1 cellular context compared by ENCODE assay signal in genomic region chr2:17822452-17823117, GRCh38.
A peak's percentile ranks its signal among the peaks of the same experiment; 100 is the strongest.
TF ChIP-seq lines count a peak whose summit lies in the region.

No MANE protein-coding gene starts in this region.

TF ChIP-seq in GM12878, 131 proteins besides CTCF, POLR2A, EP300 and RAD21 (continues in another document):
- TF ChIP-seq MTA2 (IDR thresholded peaks at IDR 0.05; ENCODE audit: low read depth) (peak; percentile 53; the same call in 1 of the 2 replicates), NR2F1 (conservative IDR thresholded peaks at IDR 0.05) (peak; percentile 89), MEF2B (IDR thresholded peaks at IDR 0.05; ENCODE audit: partially characterized antibody, poor library complexity, severe bottlenecking) (peak; percentile 40), KAT2A (conservative IDR thresholded peaks at IDR 0.05; ENCODE audit: control insufficient read depth, low read depth, low read length) (no peak), NRF1 (conservative IDR thresholded peaks at IDR 0.05; ENCODE audit: low read depth, low read length) (no peak), TBL1XR1 (IDR thresholded peaks at IDR 0.05; ENCODE audit: low read depth, low read length) (no peak), BACH1 (IDR thresholded peaks at IDR 0.05; ENCODE audit: borderline replicate concordance) (no peak), BMI1 (IDR thresholded peaks at IDR 0.05; ENCODE audit: borderline replicate concordance) (no peak), GABPA (IDR thresholded peaks at IDR 0.05; ENCODE audit: low read depth) (no peak), BRCA1 (IDR thresholded peaks at IDR 0.05; ENCODE audit: low read depth, low read length) (no peak), CHD4 (IDR thresholded peaks at IDR 0.05) (no peak), SIN3A (IDR thresholded peaks at IDR 0.05; ENCODE audit: low read depth, low read length) (no peak), ZNF384 (IDR thresholded peaks at IDR 0.05; ENCODE audit: borderline replicate concordance, low read depth, low read length) (0 out of 2 replicates have a peak, but pooled peaks have one; percentile 24), TARDBP (IDR thresholded peaks at IDR 0.05; ENCODE audit: borderline replicate concordance) (no peak), WRNIP1 (IDR thresholded peaks at IDR 0.05; ENCODE audit: borderline replicate concordance, low read depth, low read length) (no peak), ZBTB40 (IDR thresholded peaks at IDR 0.05; ENCODE audit: borderline replicate concordance) (no peak; the same call in 1 of the 2 replicates), BCL11A (IDR thresholded peaks at IDR 0.05; ENCODE audit: low read depth, low read length) (no peak), RB1 (IDR thresholded peaks at IDR 0.05; ENCODE audit: borderline replicate concordance) (no peak), NR2C2 (IDR thresholded peaks at IDR 0.05; ENCODE audit: borderline replicate concordance, control insufficient read depth, insufficient read length, low read depth) (no peak), MAX (IDR thresholded peaks at IDR 0.05; ENCODE audit: low read depth, low read length) (no peak), POLR2AphosphoS2 (IDR thresholded peaks at IDR 0.05; ENCODE audit: low read depth, low read length) (no peak), ZZZ3 (IDR thresholded peaks at IDR 0.05; ENCODE audit: control insufficient read depth, insufficient read length, low read depth) (no peak), ATF7 (IDR thresholded peaks at IDR 0.05; ENCODE audit: low read depth) (no peak), ZNF274 (IDR thresholded peaks at IDR 0.05; ENCODE audit: insufficient read depth, insufficient read length) (no peak), TCF7 (IDR thresholded peaks at IDR 0.05; ENCODE audit: borderline replicate concordance) (no peak), STAT1 (conservative IDR thresholded peaks at IDR 0.05) (no peak), PAX5 (IDR thresholded peaks at IDR 0.05; ENCODE audit: borderline replicate concordance, low read depth, low read length) (peak; percentile 17; the same call in 1 of the 2 replicates), SKIL (IDR thresholded peaks at IDR 0.05; ENCODE audit: low read depth, poor library complexity, severe bottlenecking) (no peak), DPF2 (IDR thresholded peaks at IDR 0.05) (peak; percentile 9; the same call in 1 of the 2 replicates), POU2F2 (IDR thresholded peaks at IDR 0.05; ENCODE audit: borderline replicate concordance, low read depth, low read length) (no peak), YBX1 (IDR thresholded peaks at IDR 0.05) (no peak), HDAC2 (IDR thresholded peaks at IDR 0.05) (no peak), PML (IDR thresholded peaks at IDR 0.05; ENCODE audit: low read length) (no peak), KLF5 (IDR thresholded peaks at IDR 0.05; ENCODE audit: partially characterized antibody) (no peak), MEF2A (IDR thresholded peaks at IDR 0.05; ENCODE audit: insufficient read depth, low read depth, low read length) (no peak), TCF3 (IDR thresholded peaks at IDR 0.05; ENCODE audit: borderline replicate concordance, insufficient read depth, low read depth, low read length) (no peak), SRF (IDR thresholded peaks at IDR 0.05; ENCODE audit: low read depth in 2 of 2, low read length in 2 of 2) (no peak), SIX5 (IDR thresholded peaks at IDR 0.05; ENCODE audit: low read depth, low read length, severe bottlenecking) (no peak)
- TF ChIP-seq, protein P1, sequence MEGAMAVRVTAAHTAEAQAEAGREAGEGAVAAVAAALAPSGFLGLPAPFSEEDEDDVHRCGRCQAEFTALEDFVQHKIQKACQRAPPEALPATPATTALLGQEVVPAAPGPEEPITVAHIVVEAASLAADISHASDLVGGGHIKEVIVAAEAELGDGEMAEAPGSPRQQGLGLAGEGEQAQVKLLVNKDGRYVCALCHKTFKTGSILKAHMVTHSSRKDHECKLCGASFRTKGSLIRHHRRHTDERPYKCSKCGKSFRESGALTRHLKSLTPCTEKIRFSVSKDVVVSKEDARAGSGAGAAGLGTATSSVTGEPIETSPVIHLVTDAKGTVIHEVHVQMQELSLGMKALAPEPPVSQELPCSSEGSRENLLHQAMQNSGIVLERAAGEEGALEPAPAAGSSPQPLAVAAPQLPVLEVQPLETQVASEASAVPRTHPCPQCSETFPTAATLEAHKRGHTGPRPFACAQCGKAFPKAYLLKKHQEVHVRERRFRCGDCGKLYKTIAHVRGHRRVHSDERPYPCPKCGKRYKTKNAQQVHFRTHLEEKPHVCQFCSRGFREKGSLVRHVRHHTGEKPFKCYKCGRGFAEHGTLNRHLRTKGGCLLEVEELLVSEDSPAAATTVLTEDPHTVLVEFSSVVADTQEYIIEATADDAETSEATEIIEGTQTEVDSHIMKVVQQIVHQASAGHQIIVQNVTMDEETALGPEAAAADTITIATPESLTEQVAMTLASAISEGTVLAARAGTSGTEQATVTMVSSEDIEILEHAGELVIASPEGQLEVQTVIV (IDR thresholded peaks at IDR 0.05; ENCODE audit: borderline replicate concordance, partially characterized antibody): no peak
- TF ChIP-seq, protein P2, sequence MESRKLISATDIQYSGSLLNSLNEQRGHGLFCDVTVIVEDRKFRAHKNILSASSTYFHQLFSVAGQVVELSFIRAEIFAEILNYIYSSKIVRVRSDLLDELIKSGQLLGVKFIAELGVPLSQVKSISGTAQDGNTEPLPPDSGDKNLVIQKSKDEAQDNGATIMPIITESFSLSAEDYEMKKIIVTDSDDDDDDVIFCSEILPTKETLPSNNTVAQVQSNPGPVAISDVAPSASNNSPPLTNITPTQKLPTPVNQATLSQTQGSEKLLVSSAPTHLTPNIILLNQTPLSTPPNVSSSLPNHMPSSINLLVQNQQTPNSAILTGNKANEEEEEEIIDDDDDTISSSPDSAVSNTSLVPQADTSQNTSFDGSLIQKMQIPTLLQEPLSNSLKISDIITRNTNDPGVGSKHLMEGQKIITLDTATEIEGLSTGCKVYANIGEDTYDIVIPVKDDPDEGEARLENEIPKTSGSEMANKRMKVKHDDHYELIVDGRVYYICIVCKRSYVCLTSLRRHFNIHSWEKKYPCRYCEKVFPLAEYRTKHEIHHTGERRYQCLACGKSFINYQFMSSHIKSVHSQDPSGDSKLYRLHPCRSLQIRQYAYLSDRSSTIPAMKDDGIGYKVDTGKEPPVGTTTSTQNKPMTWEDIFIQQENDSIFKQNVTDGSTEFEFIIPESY (IDR thresholded peaks at IDR 0.05): no peak
- TF ChIP-seq, protein P3, sequence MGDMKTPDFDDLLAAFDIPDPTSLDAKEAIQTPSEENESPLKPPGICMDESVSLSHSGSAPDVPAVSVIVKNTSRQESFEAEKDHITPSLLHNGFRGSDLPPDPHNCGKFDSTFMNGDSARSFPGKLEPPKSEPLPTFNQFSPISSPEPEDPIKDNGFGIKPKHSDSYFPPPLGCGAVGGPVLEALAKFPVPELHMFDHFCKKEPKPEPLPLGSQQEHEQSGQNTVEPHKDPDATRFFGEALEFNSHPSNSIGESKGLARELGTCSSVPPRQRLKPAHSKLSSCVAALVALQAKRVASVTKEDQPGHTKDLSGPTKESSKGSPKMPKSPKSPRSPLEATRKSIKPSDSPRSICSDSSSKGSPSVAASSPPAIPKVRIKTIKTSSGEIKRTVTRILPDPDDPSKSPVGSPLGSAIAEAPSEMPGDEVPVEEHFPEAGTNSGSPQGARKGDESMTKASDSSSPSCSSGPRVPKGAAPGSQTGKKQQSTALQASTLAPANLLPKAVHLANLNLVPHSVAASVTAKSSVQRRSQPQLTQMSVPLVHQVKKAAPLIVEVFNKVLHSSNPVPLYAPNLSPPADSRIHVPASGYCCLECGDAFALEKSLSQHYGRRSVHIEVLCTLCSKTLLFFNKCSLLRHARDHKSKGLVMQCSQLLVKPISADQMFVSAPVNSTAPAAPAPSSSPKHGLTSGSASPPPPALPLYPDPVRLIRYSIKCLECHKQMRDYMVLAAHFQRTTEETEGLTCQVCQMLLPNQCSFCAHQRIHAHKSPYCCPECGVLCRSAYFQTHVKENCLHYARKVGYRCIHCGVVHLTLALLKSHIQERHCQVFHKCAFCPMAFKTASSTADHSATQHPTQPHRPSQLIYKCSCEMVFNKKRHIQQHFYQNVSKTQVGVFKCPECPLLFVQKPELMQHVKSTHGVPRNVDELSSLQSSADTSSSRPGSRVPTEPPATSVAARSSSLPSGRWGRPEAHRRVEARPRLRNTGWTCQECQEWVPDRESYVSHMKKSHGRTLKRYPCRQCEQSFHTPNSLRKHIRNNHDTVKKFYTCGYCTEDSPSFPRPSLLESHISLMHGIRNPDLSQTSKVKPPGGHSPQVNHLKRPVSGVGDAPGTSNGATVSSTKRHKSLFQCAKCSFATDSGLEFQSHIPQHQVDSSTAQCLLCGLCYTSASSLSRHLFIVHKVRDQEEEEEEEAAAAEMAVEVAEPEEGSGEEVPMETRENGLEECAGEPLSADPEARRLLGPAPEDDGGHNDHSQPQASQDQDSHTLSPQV (IDR thresholded peaks at IDR 0.05): no peak
- TF ChIP-seq, protein P4, sequence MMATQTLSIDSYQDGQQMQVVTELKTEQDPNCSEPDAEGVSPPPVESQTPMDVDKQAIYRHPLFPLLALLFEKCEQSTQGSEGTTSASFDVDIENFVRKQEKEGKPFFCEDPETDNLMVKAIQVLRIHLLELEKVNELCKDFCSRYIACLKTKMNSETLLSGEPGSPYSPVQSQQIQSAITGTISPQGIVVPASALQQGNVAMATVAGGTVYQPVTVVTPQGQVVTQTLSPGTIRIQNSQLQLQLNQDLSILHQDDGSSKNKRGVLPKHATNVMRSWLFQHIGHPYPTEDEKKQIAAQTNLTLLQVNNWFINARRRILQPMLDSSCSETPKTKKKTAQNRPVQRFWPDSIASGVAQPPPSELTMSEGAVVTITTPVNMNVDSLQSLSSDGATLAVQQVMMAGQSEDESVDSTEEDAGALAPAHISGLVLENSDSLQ (IDR thresholded peaks at IDR 0.05): peak; percentile 24; the same call in 1 of the 2 replicates
- TF ChIP-seq, protein P5, sequence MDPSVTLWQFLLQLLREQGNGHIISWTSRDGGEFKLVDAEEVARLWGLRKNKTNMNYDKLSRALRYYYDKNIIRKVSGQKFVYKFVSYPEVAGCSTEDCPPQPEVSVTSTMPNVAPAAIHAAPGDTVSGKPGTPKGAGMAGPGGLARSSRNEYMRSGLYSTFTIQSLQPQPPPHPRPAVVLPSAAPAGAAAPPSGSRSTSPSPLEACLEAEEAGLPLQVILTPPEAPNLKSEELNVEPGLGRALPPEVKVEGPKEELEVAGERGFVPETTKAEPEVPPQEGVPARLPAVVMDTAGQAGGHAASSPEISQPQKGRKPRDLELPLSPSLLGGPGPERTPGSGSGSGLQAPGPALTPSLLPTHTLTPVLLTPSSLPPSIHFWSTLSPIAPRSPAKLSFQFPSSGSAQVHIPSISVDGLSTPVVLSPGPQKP (IDR thresholded peaks at IDR 0.05; ENCODE audit: low read depth, low read length): no peak
